Comparison of ENCODE assay signal across 1 cellular context in the genomic region with DNA sequence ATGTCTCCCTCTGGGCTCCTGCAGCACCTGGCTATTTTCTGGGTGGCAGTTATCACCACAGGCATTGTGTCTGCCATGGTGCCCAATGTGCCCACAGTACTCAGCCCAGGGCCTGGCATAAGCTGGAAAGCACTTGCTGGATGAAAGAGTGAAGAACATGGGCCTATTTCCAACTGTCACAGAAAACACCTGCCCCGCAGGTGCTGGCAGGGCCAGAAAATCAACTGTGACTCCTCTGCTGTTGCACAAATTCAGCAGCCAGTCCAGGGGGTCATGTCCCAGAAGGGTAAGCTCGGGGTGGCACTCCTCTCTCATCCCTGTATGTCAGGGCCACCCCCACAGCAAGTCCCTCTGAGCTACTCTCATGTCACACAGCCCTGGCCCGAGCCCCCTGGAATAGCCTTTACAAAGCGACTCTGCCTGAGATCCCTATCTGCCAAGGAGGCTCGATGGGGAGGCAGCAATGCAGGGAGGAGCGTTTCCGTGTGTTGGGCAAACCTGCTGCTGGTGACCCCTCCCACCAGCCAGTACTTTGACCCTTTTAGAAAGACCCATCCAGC.
TF ChIP-seq lines count a peak whose summit lies in the region.

No MANE protein-coding gene starts in this region.

TF ChIP-seq in HepG2, 621 proteins besides CTCF, POLR2A, EP300 and RAD21 (continued from another document):
- TF ChIP-seq, protein P1, sequence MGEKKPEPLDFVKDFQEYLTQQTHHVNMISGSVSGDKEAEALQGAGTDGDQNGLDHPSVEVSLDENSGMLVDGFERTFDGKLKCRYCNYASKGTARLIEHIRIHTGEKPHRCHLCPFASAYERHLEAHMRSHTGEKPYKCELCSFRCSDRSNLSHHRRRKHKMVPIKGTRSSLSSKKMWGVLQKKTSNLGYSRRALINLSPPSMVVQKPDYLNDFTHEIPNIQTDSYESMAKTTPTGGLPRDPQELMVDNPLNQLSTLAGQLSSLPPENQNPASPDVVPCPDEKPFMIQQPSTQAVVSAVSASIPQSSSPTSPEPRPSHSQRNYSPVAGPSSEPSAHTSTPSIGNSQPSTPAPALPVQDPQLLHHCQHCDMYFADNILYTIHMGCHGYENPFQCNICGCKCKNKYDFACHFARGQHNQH (CRISPR knock-in tag; IDR thresholded peaks at IDR 0.05): 0 out of 2 replicates have a peak, but pooled peaks have one; percentile 13
- TF ChIP-seq ZNF749 (CRISPR knock-in tag; IDR thresholded peaks at IDR 0.05; ENCODE audit: borderline replicate concordance): no peak
- TF ChIP-seq ZNF777 (CRISPR knock-in tag; IDR thresholded peaks at IDR 0.05): no peak
- TF ChIP-seq, protein P2, sequence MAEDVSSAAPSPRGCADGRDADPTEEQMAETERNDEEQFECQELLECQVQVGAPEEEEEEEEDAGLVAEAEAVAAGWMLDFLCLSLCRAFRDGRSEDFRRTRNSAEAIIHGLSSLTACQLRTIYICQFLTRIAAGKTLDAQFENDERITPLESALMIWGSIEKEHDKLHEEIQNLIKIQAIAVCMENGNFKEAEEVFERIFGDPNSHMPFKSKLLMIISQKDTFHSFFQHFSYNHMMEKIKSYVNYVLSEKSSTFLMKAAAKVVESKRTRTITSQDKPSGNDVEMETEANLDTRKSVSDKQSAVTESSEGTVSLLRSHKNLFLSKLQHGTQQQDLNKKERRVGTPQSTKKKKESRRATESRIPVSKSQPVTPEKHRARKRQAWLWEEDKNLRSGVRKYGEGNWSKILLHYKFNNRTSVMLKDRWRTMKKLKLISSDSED (CRISPR knock-in tag; IDR thresholded peaks at IDR 0.05): no peak
- TF ChIP-seq ZNF557 (CRISPR knock-in tag; IDR thresholded peaks at IDR 0.05): 0 out of 2 replicates have a peak, but pooled peaks have one; percentile 79
- TF ChIP-seq ZBTB3 (CRISPR knock-in tag; IDR thresholded peaks at IDR 0.05; ENCODE audit: borderline replicate concordance, low read depth): no peak
- TF ChIP-seq AKAP8 (CRISPR knock-in tag; IDR thresholded peaks at IDR 0.05): no peak
- TF ChIP-seq HNRNPL (IDR thresholded peaks at IDR 0.05; ENCODE audit: low read depth, low read length): 0 out of 2 replicates have a peak, but pooled peaks have one; percentile 40
